35 cellular contexts compared by ENCODE assay signal in the genomic region with DNA sequence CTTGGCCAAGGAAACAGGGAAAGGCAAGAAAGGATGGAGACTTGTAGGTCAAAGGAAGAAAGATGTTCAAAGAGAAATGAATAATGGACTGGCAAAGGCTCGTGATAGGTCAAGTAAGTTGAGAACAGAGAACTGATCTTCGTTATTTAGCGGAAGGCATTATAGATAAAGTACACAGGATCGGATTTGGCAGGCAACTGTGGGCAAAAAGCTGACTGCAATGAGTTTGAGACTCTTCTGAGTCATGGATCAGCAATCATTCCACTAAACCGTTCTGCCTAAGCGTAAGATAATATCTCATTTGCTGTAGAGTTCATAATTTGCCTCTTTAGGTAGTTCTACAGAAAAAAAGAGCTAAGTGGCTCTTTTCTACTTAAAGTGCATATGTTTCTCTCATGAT. TPM values are rescaled to one million over a fixed set of nuclear protein-coding genes. Genes with fewer than 3 reads are reported as not detected.
"Had no signal": no experiment of that assay in that cellular context is flagged by ENCODE, and none has a peak within 500 bp of the region (broad histone marks: within the 10 kb centered on the region; RNA-seq: fewer than 3 reads in every experiment).

No MANE protein-coding gene starts in this region.

- H3K9me3 ChIP-seq: adrenal gland, body of pancreas, esophagus muscularis mucosa, gastrocnemius medialis had no signal

- DNase-seq: activated B cell treated with CpG ODN at 0.5 μM for 24 hours; activated CD4-positive, alpha-beta T cell treated with anti-CD3 and anti-CD28 coated beads for 48 hours; activated CD4-positive, alpha-beta T cell treated with anti-CD3 and anti-CD28 coated beads, Interleukin-2, amount 50 U/mL, for 1 hour; activated CD4-positive, alpha-beta T cell treated with anti-CD3 and anti-CD28 coated beads, Interleukin-2, amount 50 U/mL, for 48 hours; activated CD8-positive, alpha-beta memory T cell treated with anti-CD3 and anti-CD28 coated beads, Interleukin-2, amount 10 ng/mL, durations not matched to agents 7 days and 5 days; activated CD8-positive, alpha-beta memory T cell treated with anti-CD3 and anti-CD28 coated beads, Interleukin-2, amount 50 U/mL, for 4 hours; activated CD8-positive, alpha-beta T cell treated with anti-CD3 and anti-CD28 coated beads for 36 hours; activated effector memory CD4-positive, alpha-beta T cell treated with anti-CD3 and anti-CD28 coated beads, Interleukin-2, amount 50 U/mL, for 16 hours; activated naive CD4-positive, alpha-beta T cell treated with anti-CD3 and anti-CD28 coated beads for 36 hours; activated naive CD8-positive, alpha-beta T cell treated with anti-CD3 and anti-CD28 coated beads for 36 hours; activated naive CD8-positive, alpha-beta T cell treated with anti-CD3 and anti-CD28 coated beads, Interleukin-2, amount 50 U/mL, for 24 hours; activated T-cell treated with anti-CD3 and anti-CD28 coated beads, Interleukin-2, amount 50 U/mL, for 1 hour; activated T-cell treated with anti-CD3 and anti-CD28 coated beads, Interleukin-2, amount 50 U/mL, for 48 hours; adrenal gland; amygdala; aorta; body of pancreas; caudate nucleus; cortex of kidney; dermis blood vessel endothelial cell; effector CD4-positive, alpha-beta T cell; effector memory CD8-positive, alpha-beta T cell; erythroblast; foreskin keratinocyte; gastrocnemius medialis; glutamatergic neuron; heart left ventricle; T1000; WERI-Rb-1 had no signal

- H3K27ac ChIP-seq: adrenal gland, body of pancreas, esophagus muscularis mucosa, foreskin keratinocyte, gastrocnemius medialis, heart left ventricle, WERI-Rb-1 had no signal

- H3K4me3 ChIP-seq: adrenal gland, body of pancreas, esophagus muscularis mucosa, gastrocnemius medialis, heart left ventricle had no signal

- FAIRE-seq: colon had no signal

- H3K36me3 ChIP-seq: adrenal gland, esophagus muscularis mucosa, gastrocnemius medialis, heart left ventricle, WERI-Rb-1 had no signal

- H3K4me1 ChIP-seq: adrenal gland, body of pancreas, esophagus muscularis mucosa, gastrocnemius medialis, heart left ventricle had no signal

- H3K27me3 ChIP-seq: adrenal gland, body of pancreas, esophagus muscularis mucosa, foreskin keratinocyte, gastrocnemius medialis, heart left ventricle had no signal

RNA-seq across cellular contexts. Expression of gene KRTAP21-3, which starts 34.1 kb away (rescaled TPM):
- total RNA-seq: activated B cell treated with CpG ODN at 0.5 μM for 24 hours; activated CD8-positive, alpha-beta memory T cell treated with anti-CD3 and anti-CD28 coated beads for 36 hours; activated CD8-positive, alpha-beta memory T cell treated with anti-CD3 and anti-CD28 coated beads, Interleukin-2, amount 10 ng/mL, durations not matched to agents 7 days and 5 days; activated CD8-positive, alpha-beta T cell treated with anti-CD3 and anti-CD28 coated beads for 36 hours; activated naive CD4-positive, alpha-beta T cell treated with anti-CD3 and anti-CD28 coated beads for 36 hours; activated naive CD8-positive, alpha-beta T cell treated with anti-CD3 and anti-CD28 coated beads for 36 hours; activated T-helper 1 cell treated with anti-CD3 and anti-CD28 coated beads, Interleukin-12 subunit alpha, Interleukin-12 subunit beta, Interleukin-2, Interleukin-4 antibody, amounts not matched to agents 30 ng/mL and 10 ng/mL and 1 ng/mL, durations not matched to agents 14 hours and 24 hours and 36 hours; activated T-helper 2 cell treated with anti-CD3 and anti-CD28 coated beads, Interferon-gamma antibody, Interleukin-2, Interleukin-4, amounts not matched to agents 10 μg/mL and 5 μg/mL and 100 μg/mL, durations not matched to agents 14 hours and 24 hours and 36 hours; adrenal gland; aorta; body of pancreas; chondrocyte; dermis blood vessel endothelial cell; esophagus muscularis mucosa; foreskin keratinocyte; gastrocnemius medialis; heart left ventricle had no signal
- polyA plus RNA-seq: adrenal gland, aorta, foreskin keratinocyte, heart left ventricle had no signal

RNA-seq across cellular contexts. Expression of gene KRTAP20-3, which starts 41.8 kb away (rescaled TPM):
- total RNA-seq: activated B cell treated with CpG ODN at 0.5 μM for 24 hours; activated CD8-positive, alpha-beta memory T cell treated with anti-CD3 and anti-CD28 coated beads for 36 hours; activated CD8-positive, alpha-beta memory T cell treated with anti-CD3 and anti-CD28 coated beads, Interleukin-2, amount 10 ng/mL, durations not matched to agents 7 days and 5 days; activated CD8-positive, alpha-beta T cell treated with anti-CD3 and anti-CD28 coated beads for 36 hours; activated naive CD4-positive, alpha-beta T cell treated with anti-CD3 and anti-CD28 coated beads for 36 hours; activated naive CD8-positive, alpha-beta T cell treated with anti-CD3 and anti-CD28 coated beads for 36 hours; activated T-helper 1 cell treated with anti-CD3 and anti-CD28 coated beads, Interleukin-12 subunit alpha, Interleukin-12 subunit beta, Interleukin-2, Interleukin-4 antibody, amounts not matched to agents 30 ng/mL and 10 ng/mL and 1 ng/mL, durations not matched to agents 14 hours and 24 hours and 36 hours; activated T-helper 2 cell treated with anti-CD3 and anti-CD28 coated beads, Interferon-gamma antibody, Interleukin-2, Interleukin-4, amounts not matched to agents 10 μg/mL and 5 μg/mL and 100 μg/mL, durations not matched to agents 14 hours and 24 hours and 36 hours; adrenal gland; aorta; body of pancreas; chondrocyte; dermis blood vessel endothelial cell; esophagus muscularis mucosa; foreskin keratinocyte; gastrocnemius medialis; heart left ventricle had no signal
- polyA plus RNA-seq: adrenal gland, aorta, foreskin keratinocyte, heart left ventricle had no signal

RNA-seq across cellular contexts. Expression of gene KRTAP20-2, which starts 49.5 kb away (rescaled TPM):
- total RNA-seq: activated B cell treated with CpG ODN at 0.5 μM for 24 hours; activated CD8-positive, alpha-beta memory T cell treated with anti-CD3 and anti-CD28 coated beads for 36 hours; activated CD8-positive, alpha-beta memory T cell treated with anti-CD3 and anti-CD28 coated beads, Interleukin-2, amount 10 ng/mL, durations not matched to agents 7 days and 5 days; activated CD8-positive, alpha-beta T cell treated with anti-CD3 and anti-CD28 coated beads for 36 hours; activated naive CD4-positive, alpha-beta T cell treated with anti-CD3 and anti-CD28 coated beads for 36 hours; activated naive CD8-positive, alpha-beta T cell treated with anti-CD3 and anti-CD28 coated beads for 36 hours; activated T-helper 1 cell treated with anti-CD3 and anti-CD28 coated beads, Interleukin-12 subunit alpha, Interleukin-12 subunit beta, Interleukin-2, Interleukin-4 antibody, amounts not matched to agents 30 ng/mL and 10 ng/mL and 1 ng/mL, durations not matched to agents 14 hours and 24 hours and 36 hours; activated T-helper 2 cell treated with anti-CD3 and anti-CD28 coated beads, Interferon-gamma antibody, Interleukin-2, Interleukin-4, amounts not matched to agents 10 μg/mL and 5 μg/mL and 100 μg/mL, durations not matched to agents 14 hours and 24 hours and 36 hours; adrenal gland; aorta; body of pancreas; chondrocyte; dermis blood vessel endothelial cell; esophagus muscularis mucosa; foreskin keratinocyte; gastrocnemius medialis; heart left ventricle had no signal
- polyA plus RNA-seq: adrenal gland, aorta, foreskin keratinocyte, heart left ventricle had no signal
